Comparison of ENCODE assay signal across 1 cellular context in genomic region chr6:30489081-30490030, GRCh38.
TF ChIP-seq lines count a peak whose summit lies in the region.

Gene HLA-E, plus strand, starts transcription at chr6:30489509. Its CDS starts 23 bp downstream, at chr6:30489532.

TF ChIP-seq in HepG2, 621 proteins besides CTCF, POLR2A, EP300 and RAD21 (continued from another document and continues in another):
- TF ChIP-seq ZBTB49 (CRISPR knock-in tag; IDR thresholded peaks at IDR 0.05; ENCODE audit: borderline replicate concordance) (no peak), MAF1 (CRISPR knock-in tag; IDR thresholded peaks at IDR 0.05; ENCODE audit: borderline replicate concordance) (no peak), AKAP8 (CRISPR knock-in tag; IDR thresholded peaks at IDR 0.05) (no peak), ZNF761 (CRISPR knock-in tag; conservative IDR thresholded peaks at IDR 0.05) (no peak; the same call in 1 of the 2 replicates), KLF13 (CRISPR knock-in tag; IDR thresholded peaks at IDR 0.05) (no peak), SRY (CRISPR knock-in tag; IDR thresholded peaks at IDR 0.05) (peak; percentile 66), MYC (CRISPR knock-in tag; IDR thresholded peaks at IDR 0.05; ENCODE audit: borderline replicate concordance) (peak; percentile 16; the same call in 1 of the 2 replicates), NFE2L1 (CRISPR knock-in tag; IDR thresholded peaks at IDR 0.05; ENCODE audit: borderline replicate concordance) (no peak), AGO1 (IDR thresholded peaks at IDR 0.05; ENCODE audit: low read depth, low read length, poor library complexity, severe bottlenecking) (peak; percentile 55), NCOR1 (IDR thresholded peaks at IDR 0.05; ENCODE audit: borderline replicate concordance, low read length) (peak; percentile 22; the same call in 1 of the 2 replicates), ONECUT2 (CRISPR knock-in tag; IDR thresholded peaks at IDR 0.05) (no peak), GFI1 (CRISPR knock-in tag; IDR thresholded peaks at IDR 0.05; ENCODE audit: borderline replicate concordance) (no peak), ZNF772 (CRISPR knock-in tag; IDR thresholded peaks at IDR 0.05) (peak; percentile 58; the same call in 1 of the 2 replicates), ZFP36L2 (CRISPR knock-in tag; IDR thresholded peaks at IDR 0.05) (no peak), NR1H2 (CRISPR knock-in tag; IDR thresholded peaks at IDR 0.05; ENCODE audit: borderline replicate concordance, low read depth) (no peak), ZNF766 (CRISPR knock-in tag; IDR thresholded peaks at IDR 0.05; ENCODE audit: borderline replicate concordance) (peak; percentile 38; the same call in 1 of the 2 replicates), HNF1B (CRISPR knock-in tag; IDR thresholded peaks at IDR 0.05) (peak; percentile 79; the same call in 1 of the 2 replicates), SKIL (CRISPR knock-in tag; IDR thresholded peaks at IDR 0.05; ENCODE audit: borderline replicate concordance) (no peak), PAX8 (CRISPR knock-in tag; IDR thresholded peaks at IDR 0.05; ENCODE audit: borderline replicate concordance) (no peak), HNRNPUL1 (IDR thresholded peaks at IDR 0.05; ENCODE audit: low read depth, low read length) (no peak), ZSCAN30 (CRISPR knock-in tag; IDR thresholded peaks at IDR 0.05) (0 out of 2 replicates have a peak, but pooled peaks have one; percentile 32), ZNF256 (CRISPR knock-in tag; conservative IDR thresholded peaks at IDR 0.05) (no peak), ZNF407 (CRISPR knock-in tag; IDR thresholded peaks at IDR 0.05; ENCODE audit: not compliant biosample characterization) (no peak), ZSCAN12 (CRISPR knock-in tag; IDR thresholded peaks at IDR 0.05) (no peak), GMEB1 (CRISPR knock-in tag; IDR thresholded peaks at IDR 0.05; ENCODE audit: borderline replicate concordance) (no peak), SP5 (CRISPR knock-in tag; IDR thresholded peaks at IDR 0.05; ENCODE audit: borderline replicate concordance, low read depth) (peak; percentile 37; the same call in 1 of the 2 replicates), CAMTA2 (CRISPR knock-in tag; IDR thresholded peaks at IDR 0.05; ENCODE audit: borderline replicate concordance) (peak; percentile 86; the same call in 1 of the 2 replicates), ZNF678 (CRISPR knock-in tag; IDR thresholded peaks at IDR 0.05) (0 out of 2 replicates have a peak, but pooled peaks have one; percentile 36), SSRP1 (CRISPR knock-in tag; IDR thresholded peaks at IDR 0.05) (no peak), PBX3 (CRISPR knock-in tag; IDR thresholded peaks at IDR 0.05; ENCODE audit: borderline replicate concordance) (no peak), CREB3 (CRISPR knock-in tag; IDR thresholded peaks at IDR 0.05) (0 out of 2 replicates have a peak, but pooled peaks have one; percentile 55), TAF15 (IDR thresholded peaks at IDR 0.05; ENCODE audit: low read depth, low read length, poor library complexity, severe bottlenecking) (no peak), E2F5 (CRISPR knock-in tag; conservative IDR thresholded peaks at IDR 0.05) (no peak), PHF21A (CRISPR knock-in tag; IDR thresholded peaks at IDR 0.05) (peak; percentile 65; the same call in 1 of the 2 replicates), ZNF616 (CRISPR knock-in tag; IDR thresholded peaks at IDR 0.05; ENCODE audit: low read depth) (no peak), NONO (IDR thresholded peaks at IDR 0.05) (no peak), NONO (CRISPR knock-in tag; conservative IDR thresholded peaks at IDR 0.05) (peak; percentile 71; the same call in 1 of the 2 replicates), JUNB (CRISPR knock-in tag; IDR thresholded peaks at IDR 0.05; ENCODE audit: borderline replicate concordance) (no peak), ZNF749 (CRISPR knock-in tag; IDR thresholded peaks at IDR 0.05; ENCODE audit: borderline replicate concordance) (no peak), ZNF136 (CRISPR knock-in tag; IDR thresholded peaks at IDR 0.05; ENCODE audit: low read depth) (no peak), KAT2B (IDR thresholded peaks at IDR 0.05; ENCODE audit: borderline replicate concordance, low read depth, low read length) (no peak), REL (CRISPR knock-in tag; conservative IDR thresholded peaks at IDR 0.05) (0 out of 2 replicates have a peak, but pooled peaks have one; percentile 69), MIER3 (CRISPR knock-in tag; IDR thresholded peaks at IDR 0.05; ENCODE audit: borderline replicate concordance) (peak; percentile 35; the same call in 1 of the 2 replicates), ZFP36L1 (CRISPR knock-in tag; IDR thresholded peaks at IDR 0.05) (no peak), MZF1 (CRISPR knock-in tag; IDR thresholded peaks at IDR 0.05; ENCODE audit: borderline replicate concordance) (no peak), ZNF224 (CRISPR knock-in tag; IDR thresholded peaks at IDR 0.05) (peak; percentile 41; the same call in 1 of the 2 replicates)
